Comparison of ENCODE assay signal across 13 cellular contexts in genomic region chr1:210373628-210373877, GRCh38. TPM values are rescaled to one million over a fixed set of nuclear protein-coding genes. Genes with fewer than 3 reads are reported as not detected.
DNase-seq lines count a peak whose midpoint lies in the region; ATAC-seq and TF ChIP-seq lines count a peak whose summit lies in the region.
"Had no signal": no experiment of that assay in that cellular context is flagged by ENCODE, and none has a peak within 500 bp of the region (broad histone marks: within the 10 kb centered on the region; RNA-seq: fewer than 3 reads in every experiment).

No MANE protein-coding gene starts in this region.

- H3K27me3 Mint-ChIP-seq in Caco-2 (ENCODE audit: insufficient read depth, unreplicated experiment) (no peaks in the 10 kb centered on the region), WTC11 (ENCODE audit: low read depth) (peaks cover 51% of the 10 kb centered on the region)
- H3K27me3 Mint-ChIP-seq in activated T-helper 2 cell treated with anti-CD3 and anti-CD28 coated beads, Interferon-gamma antibody, Interleukin-2, Interleukin-4, amounts not matched to agents 10 μg/mL and 5 μg/mL and 100 μg/mL, durations not matched to agents 14 hours and 24 hours and 36 hours (ENCODE audit: low read depth) = peaks cover 19% of the 10 kb centered on the region

- peaks cover 36% of the 10 kb centered on the region for H3K4me1 Mint-ChIP-seq in Caco-2 (ENCODE audit: low read depth, unreplicated experiment)
- H3K4me1 Mint-ChIP-seq in WTC11 = peaks cover 58% of the 10 kb centered on the region
- H3K4me1 Mint-ChIP-seq in activated T-helper 2 cell treated with anti-CD3 and anti-CD28 coated beads, Interferon-gamma antibody, Interleukin-2, Interleukin-4, amounts not matched to agents 10 μg/mL and 5 μg/mL and 100 μg/mL, durations not matched to agents 14 hours and 24 hours and 36 hours (ENCODE audit: low read depth) = peaks cover 10% of the 10 kb centered on the region
- H3K4me1 Mint-ChIP-seq: immature natural killer cell had no signal

- H3K4me3 Mint-ChIP-seq in Caco-2 (ENCODE audit: unreplicated experiment) = peak overlapping the region; percentile 44
- H3K4me3 Mint-ChIP-seq in WTC11 = peak overlapping the region; percentile 52
- H3K4me3 Mint-ChIP-seq in activated T-helper 2 cell treated with anti-CD3 and anti-CD28 coated beads, Interferon-gamma antibody, Interleukin-2, Interleukin-4, amounts not matched to agents 10 μg/mL and 5 μg/mL and 100 μg/mL, durations not matched to agents 14 hours and 24 hours and 36 hours (ENCODE audit: low read depth) = no peak overlapping the region
- H3K4me3 Mint-ChIP-seq: immature natural killer cell had no signal

- no peak overlapping the region for H3K4me3 ChIP-seq in Caco-2 (ENCODE audit: low read depth, low read length)
- H3K4me3 ChIP-seq: pancreas had no signal

- CTCF ChIA-PET in Caco-2 (lab: Charles Lee) = interaction anchor here (0.6 to 2.4 kb wide), 6 partner anchors 11 to 1662 kb away, joined by 3 to 23 read pairs (median 4); partner anchors contain the start of genes DTL, HHAT and INTS7
- CTCF ChIA-PET in HEK293T (lab: Yijun Ruan, JAX) = interaction anchor here (0.6 to 2.6 kb wide), 7 partner anchors 13 to 218 kb away, joined by 3 to 9 read pairs (median 3); no protein-coding TSS in a partner anchor
- CTCF ChIA-PET in WTC11 (lab: Charles Lee) = interaction anchor here (0.6 to 4.1 kb wide), 22 partner anchors 8 to 883 kb away, joined by 3 to 32 read pairs (median 5); partner anchors contain the start of gene KCNH1
- CTCF ChIA-PET in RWPE1 (lab: Yijun Ruan, JAX) = interaction anchor here (0.7 to 1.3 kb wide), 4 partner anchors 11 to 514 kb away, joined by 3 to 5 read pairs (median 4); no protein-coding TSS in a partner anchor

- no peaks in the 10 kb centered on the region for H3K27me3 ChIP-seq in Caco-2 (replicated peaks; ENCODE audit: control insufficient read depth, insufficient read depth, low read length)
- H3K27me3 ChIP-seq: pancreas had no signal

- H3K27ac Mint-ChIP-seq in Caco-2 (ENCODE audit: unreplicated experiment) (peak overlapping the region; percentile 96), WTC11 (peak overlapping the region; percentile 98)
- no peak overlapping the region for H3K27ac Mint-ChIP-seq in activated T-helper 2 cell treated with anti-CD3 and anti-CD28 coated beads, Interferon-gamma antibody, Interleukin-2, Interleukin-4, amounts not matched to agents 10 μg/mL and 5 μg/mL and 100 μg/mL, durations not matched to agents 14 hours and 24 hours and 36 hours

- no peak overlapping the region for H3K27ac ChIP-seq in RWPE1

- intact Hi-C loops in Caco-2 (cut with micrococcal nuclease; ENCODE audit: unreplicated experiment) = loop anchor here (5.0 kb wide), 2 partner anchors 121 to 884 kb away; partner anchors contain the start of gene RCOR3
- intact Hi-C loops in activated T-helper 2 cell treated with anti-CD3 and anti-CD28 coated beads, Interferon-gamma antibody, Interleukin-2, Interleukin-4, amounts not matched to agents 10 μg/mL and 5 μg/mL and 100 μg/mL, durations not matched to agents 14 hours and 24 hours and 36 hours (cut with micrococcal nuclease) = no loop called here

- POLR2A ChIA-PET in Caco-2 (lab: Charles Lee) = interaction anchor here (0.6 to 2.4 kb wide), 9 partner anchors 9 to 721 kb away, joined by 3 to 14 read pairs (median 4); partner anchors contain the start of genes C1orf74 and HHAT
- POLR2A ChIA-PET in HEK293T (lab: Yijun Ruan, JAX) = interaction anchor here (0.8 to 1.2 kb wide), 2 partner anchors 24 to 28 kb away, joined by 3 read pairs; no protein-coding TSS in a partner anchor
- POLR2A ChIA-PET in WTC11 (lab: Charles Lee) = interaction anchor here (0.6 to 1.5 kb wide), 7 partner anchors 10 to 887 kb away, joined by 3 to 6 read pairs (median 3); partner anchors contain the start of gene SERTAD4
- POLR2A ChIA-PET in RWPE1 (lab: Yijun Ruan, JAX; ENCODE audit: low non-redundant PET) = no interaction called here

- H3K36me3 ChIP-seq in Caco-2 (ENCODE audit: control insufficient read depth, insufficient read depth, low read length) = no peaks in the 10 kb centered on the region
- H3K36me3 ChIP-seq: pancreas had no signal

- H3K9me3 ChIP-seq in Caco-2 = no peaks in the 10 kb centered on the region
- H3K9me3 ChIP-seq: pancreas had no signal

- TF ChIP-seq CTCF in Caco-2 (IDR thresholded peaks at IDR 0.05; ENCODE audit: insufficient read depth in 1 of 2, low read depth in 1 of 2, low read length in 1 of 2, severe bottlenecking in 1 of 2, unreplicated experiment in 1 of 2) (no peak), WTC11 (IDR thresholded peaks at IDR 0.05) (no peak), RWPE1 (conservative IDR thresholded peaks at IDR 0.05; ENCODE audit: low read depth) (no peak)

- peaks cover 10% of the 10 kb centered on the region for H3K4me1 ChIP-seq in Caco-2

- H3K9me3 Mint-ChIP-seq in Caco-2 (ENCODE audit: unreplicated experiment) (no peaks in the 10 kb centered on the region), WTC11 (no peaks in the 10 kb centered on the region)
- no peaks in the 10 kb centered on the region for H3K9me3 Mint-ChIP-seq in activated T-helper 2 cell treated with anti-CD3 and anti-CD28 coated beads, Interferon-gamma antibody, Interleukin-2, Interleukin-4, amounts not matched to agents 10 μg/mL and 5 μg/mL and 100 μg/mL, durations not matched to agents 14 hours and 24 hours and 36 hours
- H3K9me3 Mint-ChIP-seq: immature natural killer cell had no signal

- H3K36me3 Mint-ChIP-seq in Caco-2 (ENCODE audit: insufficient read depth, unreplicated experiment) = peaks cover 21% of the 10 kb centered on the region
- H3K36me3 Mint-ChIP-seq in WTC11 = no peaks in the 10 kb centered on the region
- no peaks in the 10 kb centered on the region for H3K36me3 Mint-ChIP-seq in activated T-helper 2 cell treated with anti-CD3 and anti-CD28 coated beads, Interferon-gamma antibody, Interleukin-2, Interleukin-4, amounts not matched to agents 10 μg/mL and 5 μg/mL and 100 μg/mL, durations not matched to agents 14 hours and 24 hours and 36 hours (ENCODE audit: low read depth)
- H3K36me3 Mint-ChIP-seq: immature natural killer cell had no signal

- BruUV-seq in Caco-2 (replicated peaks; lab: Mats Ljungman, UMichigan) = no TSS peak

- no peak for ATAC-seq in WTC11
- peak; percentile 25 for ATAC-seq in left lobe of liver
- no peak for ATAC-seq in GM18519 (IDR thresholded peaks at IDR 0.05; ENCODE audit: low FRiP score, unreplicated experiment)

- no peak for DNase-seq in Caco-2
- DNase-seq in HEK293T (ENCODE audit: extremely low spot score) = no peak
- no peak for DNase-seq in WTC11 (ENCODE audit: low spot score)
- no peak for DNase-seq in left lobe of liver (ENCODE audit: low spot score)
- DNase-seq in NCI-H2171 treated with DMSO at 0.1 percent for 48 hours (lab: John Stamatoyannopoulos, UW) = no peak
- no peak for DNase-seq in activated T-helper 2 cell treated with anti-CD3 and anti-CD28 coated beads, Interferon-gamma antibody, Interleukin-2, Interleukin-4, amounts not matched to agents 10 μg/mL and 5 μg/mL and 100 μg/mL, durations not matched to agents 14 hours and 24 hours and 36 hours (ENCODE audit: low spot score)
- DNase-seq in RWPE1 (ENCODE audit: low spot score) = no peak
- DNase-seq: activated effector memory CD4-positive, alpha-beta T cell treated with anti-CD3 and anti-CD28 coated beads, Interleukin-2, amount 50 U/mL, for 16 hours; effector CD4-positive, alpha-beta T cell; immature natural killer cell; NCI-H510A; pancreas had no signal

TF ChIP-seq in HEK293T, 16 proteins besides CTCF, POLR2A, EP300 and RAD21:
- TF ChIP-seq FOXK2 (IDR thresholded peaks at IDR 0.05) (no peak), L3MBTL2 (conservative IDR thresholded peaks at IDR 0.05) (0 out of 2 replicates have a peak, but pooled peaks have one; percentile 2)

TF ChIP-seq in WTC11, 78 proteins besides CTCF, POLR2A, EP300 and RAD21 (continues in another document):
- TF ChIP-seq TEAD4 (CRISPR knock-in tag; IDR thresholded peaks at IDR 0.05) (0 out of 2 replicates have a peak, but pooled peaks have one; percentile 7), ZNF263 (CRISPR knock-in tag; IDR thresholded peaks at IDR 0.05; ENCODE audit: low read depth) (no peak), ZNF281 (CRISPR knock-in tag; IDR thresholded peaks at IDR 0.05) (no peak), ATF1 (CRISPR knock-in tag; IDR thresholded peaks at IDR 0.05) (no peak), MLX (CRISPR knock-in tag; IDR thresholded peaks at IDR 0.05) (no peak), ATF3 (CRISPR knock-in tag; conservative IDR thresholded peaks at IDR 0.05) (peak; percentile 82; the same call in 1 of the 2 replicates)

RNA-seq across cellular contexts. Expression of gene HHAT, which starts 44.9 kb away (rescaled TPM):
- total RNA-seq in Caco-2 (2022) (3.9 and 4.3 TPM in 2 replicates), WTC11 (2021) (0.39 to 0.69 TPM (median 0.66 TPM) in 3 replicates), left lobe of liver (1.9 TPM)
- 0.43 and 0.57 TPM in 2 replicates for total RNA-seq in activated T-helper 2 cell treated with anti-CD3 and anti-CD28 coated beads, Interferon-gamma antibody, Interleukin-2, Interleukin-4, amounts not matched to agents 10 μg/mL and 5 μg/mL and 100 μg/mL, durations not matched to agents 14 hours and 24 hours and 36 hours
